24 cellular contexts compared by ENCODE assay signal in genomic region chr18:75170022-75170789, GRCh38. TPM values are rescaled to one million over a fixed set of nuclear protein-coding genes. Genes with fewer than 3 reads are reported as not detected.
DNase-seq lines count a peak whose midpoint lies in the region; ATAC-seq and TF ChIP-seq lines count a peak whose summit lies in the region.
"Had no signal": no experiment of that assay in that cellular context is flagged by ENCODE, and none has a peak within 500 bp of the region (broad histone marks: within the 10 kb centered on the region; RNA-seq: fewer than 3 reads in every experiment).

No MANE protein-coding gene starts in this region.

- H3K4me1 ChIP-seq in H9 (ENCODE audit: insufficient read depth, low read length) (no peaks in the 10 kb centered on the region), left ventricle myocardium inferior (peaks cover 30% of the 10 kb centered on the region)
- H3K4me1 ChIP-seq: Caco-2 had no signal

- H3K18ac ChIP-seq in H9 (ENCODE audit: insufficient read length, low read depth, low read length): no peak overlapping the region

- H3K56ac ChIP-seq in H9 (ENCODE audit: insufficient read length, low read depth, low read length): no peak overlapping the region

- WGBS in H9 (ENCODE audit: extremely low coverage, insufficient read length, low lambda C conversion rate): no CpG with 5 or more reads among the region's 34 CpGs

- TF ChIP-seq CTCF in H9 (conservative IDR thresholded peaks at IDR 0.05): no peak
- TF ChIP-seq CTCF in WTC11 (IDR thresholded peaks at IDR 0.05): no peak
- TF ChIP-seq CTCF in left ventricle myocardium inferior (IDR thresholded peaks at IDR 0.05; ENCODE audit: borderline replicate concordance): peak; percentile 41
- TF ChIP-seq CTCF in osteocyte (IDR thresholded peaks at IDR 0.05): no peak
- no peak for TF ChIP-seq CTCF in progenitor cell of endocrine pancreas (IDR thresholded peaks at IDR 0.05; ENCODE audit: unreplicated experiment)

- DNase-seq in H9: no peak
- no peak for DNase-seq in WTC11 (ENCODE audit: low spot score)
- DNase-seq in left ventricle myocardium inferior: peak; percentile 55
- DNase-seq in osteocyte (ENCODE audit: extremely low spot score, unreplicated experiment): peak; percentile 76
- DNase-seq in SKM-1 treated with dmso at 0.1 percent for 144 hours (lab: John Stamatoyannopoulos, UW; ENCODE audit: unreplicated experiment): no peak
- DNase-seq in progenitor cell of endocrine pancreas (ENCODE audit: low spot score, unreplicated experiment): no peak
- DNase-seq in COLO829 (ENCODE audit: low spot score): no peak
- no peak for DNase-seq in DMS153 (lab: John Stamatoyannopoulos, UW)
- DNase-seq: activated CD4-positive, alpha-beta T cell treated with anti-CD3 and anti-CD28 coated beads, Interleukin-2, amount 10 ng/mL, durations not matched to agents 24 days and 14 days; activated CD8-positive, alpha-beta memory T cell treated with anti-CD3 and anti-CD28 coated beads, Interleukin-2, amount 50 U/mL, for 4 hours; activated naive CD8-positive, alpha-beta T cell treated with anti-CD3 and anti-CD28 coated beads, Interleukin-2, amount 50 U/mL, for 24 hours; Caco-2; effector memory CD4-positive, alpha-beta T cell; mesenchymal stem cell; naive thymus-derived CD8-positive, alpha-beta T cell; NCI-H1417 treated with DMSO at 0.1 percent for 48 hours; NCI-H510A; NK-92 treated with Interleukin-12 subunit alpha and Interleukin-12 subunit beta, amount 100 ng/mL, for 24 hours; spleen; stimulated activated CD4-positive, alpha-beta T cell treated with anti-CD3 and anti-CD28 coated beads, Interleukin-4, amount 100 ng/mL, for 24 hours; stimulated activated naive CD4-positive, alpha-beta T cell treated with Interleukin-2 at 50 U/mL for 16 hours had no signal

- POLR2A ChIA-PET in WTC11 (lab: Charles Lee): no interaction called here

- H3K4ac ChIP-seq in H9 (ENCODE audit: low read depth, low read length): no peak overlapping the region

- no peaks in the 10 kb centered on the region for H3K9me3 ChIP-seq in H9 (ENCODE audit: control insufficient read depth, low read depth, low read length)
- H3K9me3 ChIP-seq in left ventricle myocardium inferior (replicated peaks): no peaks in the 10 kb centered on the region
- H3K9me3 ChIP-seq: Caco-2, spleen had no signal

- H4K20me1 ChIP-seq in H9 (ENCODE audit: control insufficient read depth, insufficient read depth, insufficient read length): no peaks in the 10 kb centered on the region
- H4K20me1 ChIP-seq: BLaER1 had no signal

- no peak overlapping the region for H3T11ph ChIP-seq in H9 (ENCODE audit: low read length)

- no peak overlapping the region for H2AK5ac ChIP-seq in H9 (ENCODE audit: insufficient read length, low read length)

- H3K36me3 ChIP-seq in left ventricle myocardium inferior: no peaks in the 10 kb centered on the region
- H3K36me3 ChIP-seq: BLaER1, spleen had no signal

- H3K9me3 Mint-ChIP-seq in H9 (no peaks in the 10 kb centered on the region), WTC11 (no peaks in the 10 kb centered on the region), osteocyte (ENCODE audit: unreplicated experiment) (no peaks in the 10 kb centered on the region), progenitor cell of endocrine pancreas (ENCODE audit: low read depth) (no peaks in the 10 kb centered on the region)
- H3K9me3 Mint-ChIP-seq: activated CD4-positive, alpha-beta T cell treated with anti-CD3 and anti-CD28 coated beads, Interleukin-2, amount 10 ng/mL, durations not matched to agents 24 days and 14 days; activated naive CD8-positive, alpha-beta T cell treated with anti-CD3 and anti-CD28 coated beads, Interleukin-2, amount 50 U/mL, for 24 hours had no signal

- no peak overlapping the region for H4K91ac ChIP-seq in H9 (ENCODE audit: insufficient read length, low read depth, low read length)

- CTCF ChIA-PET in WTC11 (lab: Charles Lee): no interaction called here

- H2AFZ ChIP-seq in H9 (ENCODE audit: low read length): no peak overlapping the region

- H3K27me3 ChIP-seq in H9 (ENCODE audit: insufficient read depth, low read length) (no peaks in the 10 kb centered on the region), left ventricle myocardium inferior (ENCODE audit: low read depth) (no peaks in the 10 kb centered on the region)
- H3K27me3 ChIP-seq: BLaER1 had no signal

- H2BK120ac ChIP-seq in H9 (ENCODE audit: low read depth, low read length, poor library complexity, severe bottlenecking): no peak overlapping the region

- no peak overlapping the region for H3K27ac Mint-ChIP-seq in H9
- no peak overlapping the region for H3K27ac Mint-ChIP-seq in WTC11
- H3K27ac Mint-ChIP-seq in osteocyte (ENCODE audit: unreplicated experiment): no peak overlapping the region
- no peak overlapping the region for H3K27ac Mint-ChIP-seq in progenitor cell of endocrine pancreas
- H3K27ac Mint-ChIP-seq: activated CD4-positive, alpha-beta T cell treated with anti-CD3 and anti-CD28 coated beads, Interleukin-2, amount 10 ng/mL, durations not matched to agents 24 days and 14 days; activated naive CD8-positive, alpha-beta T cell treated with anti-CD3 and anti-CD28 coated beads, Interleukin-2, amount 50 U/mL, for 24 hours; naive thymus-derived CD8-positive, alpha-beta T cell had no signal

- H3K27me3 Mint-ChIP-seq in H9 (ENCODE audit: low read depth) (no peaks in the 10 kb centered on the region; the same call in 1 of the 2 replicates), WTC11 (ENCODE audit: low read depth) (no peaks in the 10 kb centered on the region), osteocyte (ENCODE audit: unreplicated experiment) (peaks cover 9% of the 10 kb centered on the region), progenitor cell of endocrine pancreas (peaks cover 10% of the 10 kb centered on the region)

- no peaks in the 10 kb centered on the region for H3K23me2 ChIP-seq in H9 (ENCODE audit: insufficient read length, low read depth, low read length, poor library complexity, severe bottlenecking)

- no peak overlapping the region for H4K5ac ChIP-seq in H9 (ENCODE audit: insufficient read length, low read depth, low read length)

- H2BK20ac ChIP-seq in H9 (ENCODE audit: low read depth, low read length, poor library complexity, severe bottlenecking): no peak overlapping the region

- H3K14ac ChIP-seq in H9 (ENCODE audit: insufficient read depth, low read length): peak overlapping the region; percentile 51; the same call in 1 of the 2 replicates

- no peak overlapping the region for H2BK5ac ChIP-seq in H9 (ENCODE audit: insufficient read length, low read length)

- no peaks in the 10 kb centered on the region for H3K79me2 ChIP-seq in H9 (ENCODE audit: insufficient read depth, low read length)

- H3K23ac ChIP-seq in H9 (ENCODE audit: insufficient read length, low read depth, low read length): no peak overlapping the region

- H2BK12ac ChIP-seq in H9 (ENCODE audit: insufficient read length, low read depth, low read length): no peak overlapping the region

- H3K9ac ChIP-seq in H9 (ENCODE audit: extremely low read depth, insufficient read length, low read length): no peak overlapping the region
- H3K9ac ChIP-seq: BLaER1 had no signal

- intact Hi-C loops in left ventricle myocardium inferior (cut with micrococcal nuclease): no loop called here

- H3K4me2 ChIP-seq in H9 (ENCODE audit: insufficient read depth, insufficient read length, low read length): no peak overlapping the region
- H3K4me2 ChIP-seq: BLaER1 had no signal

- no peak overlapping the region; a peak in 1 of 5 replicates for H3K4me3 Mint-ChIP-seq in H9
- no peak overlapping the region for H3K4me3 Mint-ChIP-seq in WTC11
- no peak overlapping the region for H3K4me3 Mint-ChIP-seq in osteocyte (ENCODE audit: unreplicated experiment)
- H3K4me3 Mint-ChIP-seq in progenitor cell of endocrine pancreas (ENCODE audit: low read depth): no peak overlapping the region
- H3K4me3 Mint-ChIP-seq: activated CD4-positive, alpha-beta T cell treated with anti-CD3 and anti-CD28 coated beads, Interleukin-2, amount 10 ng/mL, durations not matched to agents 24 days and 14 days; activated naive CD8-positive, alpha-beta T cell treated with anti-CD3 and anti-CD28 coated beads, Interleukin-2, amount 50 U/mL, for 24 hours; naive thymus-derived CD8-positive, alpha-beta T cell had no signal

- H3K27ac ChIP-seq in H9 (ENCODE audit: insufficient read length, low read depth, low read length) (no peak overlapping the region), left ventricle myocardium inferior (replicated peaks) (peak overlapping the region; percentile 89)
- H3K27ac ChIP-seq: BLaER1, SK-N-MC, spleen had no signal

- no peaks in the 10 kb centered on the region for H3K36me3 Mint-ChIP-seq in H9 (ENCODE audit: insufficient read depth in 1 of 3, low read depth in 3 of 3)
- H3K36me3 Mint-ChIP-seq in WTC11: no peaks in the 10 kb centered on the region
- no peaks in the 10 kb centered on the region for H3K36me3 Mint-ChIP-seq in osteocyte (ENCODE audit: unreplicated experiment)
- H3K36me3 Mint-ChIP-seq in progenitor cell of endocrine pancreas (ENCODE audit: insufficient read depth): no peaks in the 10 kb centered on the region

- peak overlapping the region; percentile 50 for H3K4me3 ChIP-seq in left ventricle myocardium inferior
- H3K4me3 ChIP-seq: BLaER1, SK-N-MC, spleen had no signal

- H3K4me1 Mint-ChIP-seq in H9 (peaks cover 11 to 13% of the 10 kb centered on the region in 2 experiments), WTC11 (peaks cover 16% of the 10 kb centered on the region), osteocyte (ENCODE audit: unreplicated experiment) (no peaks in the 10 kb centered on the region), progenitor cell of endocrine pancreas (ENCODE audit: low read depth) (no peaks in the 10 kb centered on the region)

- no peak overlapping the region for H4K8ac ChIP-seq in H9 (replicated peaks; ENCODE audit: insufficient read length, low read depth, low read length)

- no peaks in the 10 kb centered on the region for H3K79me1 ChIP-seq in H9 (ENCODE audit: insufficient read depth, low read depth, low read length, poor library complexity, severe bottlenecking)

- ATAC-seq in WTC11: peak; percentile 47
- ATAC-seq: activated naive CD8-positive, alpha-beta T cell treated with anti-CD3 and anti-CD28 coated beads, Interleukin-2, amount 50 U/mL, for 24 hours; esophagus mucosa; naive thymus-derived CD8-positive, alpha-beta T cell had no signal

- no peak overlapping the region for H2BK15ac ChIP-seq in H9 (ENCODE audit: low read depth, low read length)

TF ChIP-seq in WTC11, 78 proteins besides CTCF, POLR2A, EP300 and RAD21 (continues in another document):
- TF ChIP-seq ESRRA (CRISPR knock-in tag; IDR thresholded peaks at IDR 0.05; ENCODE audit: borderline replicate concordance): no peak
- no peak for TF ChIP-seq SOX15 (CRISPR knock-in tag; IDR thresholded peaks at IDR 0.05)
- TF ChIP-seq EMX1 (CRISPR knock-in tag; IDR thresholded peaks at IDR 0.05): no peak

RNA-seq across cellular contexts. Expression of gene PTGR3, which starts 38.7 kb away (rescaled TPM):
- 1.6 and 2.7 TPM in 2 replicates for total RNA-seq in H9 (2021)
- total RNA-seq in WTC11 (2021): 11.8 to 13.8 TPM (median 12.8 TPM) in 3 replicates
- total RNA-seq in left ventricle myocardium inferior: 77.3 TPM
- 17.7 and 19.7 TPM in 2 replicates for total RNA-seq in osteocyte
- 35.2 and 36.8 TPM in 2 replicates for total RNA-seq in progenitor cell of endocrine pancreas

RNA-seq across cellular contexts. Expression of gene TSHZ1, which starts 40.4 kb away (rescaled TPM):
- total RNA-seq in H9 (2021) (0.15 and 0.24 TPM in 2 replicates), WTC11 (2021) (1.7 to 2.9 TPM (median 2.2 TPM) in 3 replicates), left ventricle myocardium inferior (24.6 TPM), osteocyte (12.2 and 13.3 TPM in 2 replicates), progenitor cell of endocrine pancreas (16.9 and 17.1 TPM in 2 replicates)

Comparison
In these comparisons a context has a peak if more than half of its experiments do, and no peak if none do; other contexts are left out.
1. DNase-seq: peak in left ventricle myocardium inferior (single experiment) and osteocyte (single experiment); none in H9 (single experiment), WTC11 (single experiment), SKM-1 treated with dmso at 0.1 percent for 144 hours (single experiment), progenitor cell of endocrine pancreas (single experiment), COLO829 (single experiment) and DMS153 (single experiment).